Comparison of ENCODE assay signal across 8 cellular contexts in genomic region chr9:15509931-15510788, GRCh38. TPM values are rescaled to one million over a fixed set of nuclear protein-coding genes. Genes with fewer than 3 reads are reported as not detected.
DNase-seq lines count a peak whose midpoint lies in the region; ATAC-seq and TF ChIP-seq lines count a peak whose summit lies in the region.

No MANE protein-coding gene starts in this region.

- H3K4me1 Mint-ChIP-seq in activated CD4-positive, alpha-beta T cell treated with anti-CD3 and anti-CD28 coated beads for 36 hours: peaks cover 48% of the 10 kb centered on the region

- POLR2A ChIA-PET in activated CD4-positive, alpha-beta T cell treated with anti-CD3 and anti-CD28 coated beads for 36 hours (lab: Charles Lee): interaction anchor here (0.7 to 1.5 kb wide), 8 partner anchors 8 to 87 kb away, joined by 3 to 15 read pairs (median 4); partner anchors contain the start of genes CCDC171 and SNAPC3

- CTCF ChIA-PET in activated CD4-positive, alpha-beta T cell treated with anti-CD3 and anti-CD28 coated beads for 36 hours (lab: Charles Lee): interaction anchor here (0.8 to 2.4 kb wide), 5 partner anchors 8 to 96 kb away, joined by 4 to 11 read pairs (median 5); partner anchors contain the start of gene CCDC171

- peak overlapping the region; percentile 85 for H3K4me3 Mint-ChIP-seq in activated CD4-positive, alpha-beta T cell treated with anti-CD3 and anti-CD28 coated beads for 36 hours

- H3K36me3 Mint-ChIP-seq in activated CD4-positive, alpha-beta T cell treated with anti-CD3 and anti-CD28 coated beads for 36 hours (ENCODE audit: low read depth): peaks cover 42% of the 10 kb centered on the region

- WGBS in lower leg skin, 2 donors: 1 to 2% methylated on average over 56 to 57 of the region's 76 CpGs

- intact Hi-C loops in activated CD4-positive, alpha-beta T cell treated with anti-CD3 and anti-CD28 coated beads for 36 hours (cut with DNase I, micrococcal nuclease): loop anchor here (2.0 to 5.0 kb wide), 6 partner anchors 38 to 281 kb away; partner anchors contain the start of gene SNAPC3 (in 1 of the 2)
- intact Hi-C loops in lower leg skin (cut with DNase I; ENCODE audit: low total_unique reads): no loop called here

- TF ChIP-seq CTCF in choroid plexus epithelial cell (conservative IDR thresholded peaks at IDR 0.05; ENCODE audit: low read depth, low read length) (no peak), lower leg skin (IDR thresholded peaks at IDR 0.05) (no peak)

- TF ChIP-seq POLR2A in lower leg skin (IDR thresholded peaks at IDR 0.05): no peak

- H3K9me3 Mint-ChIP-seq in activated CD4-positive, alpha-beta T cell treated with anti-CD3 and anti-CD28 coated beads for 36 hours (ENCODE audit: low read depth): no peaks in the 10 kb centered on the region

- peak overlapping the region; percentile 90 for H3K4me3 ChIP-seq in choroid plexus epithelial cell (ENCODE audit: low read depth, low read length)
- H3K4me3 ChIP-seq in lower leg skin (ENCODE audit: low read depth, poor library complexity, severe bottlenecking): peak overlapping the region; percentile 80

- H3K27me3 Mint-ChIP-seq in activated CD4-positive, alpha-beta T cell treated with anti-CD3 and anti-CD28 coated beads for 36 hours: no peaks in the 10 kb centered on the region

- H3K27ac Mint-ChIP-seq in activated CD4-positive, alpha-beta T cell treated with anti-CD3 and anti-CD28 coated beads for 36 hours: peak overlapping the region; percentile 87

- ATAC-seq in GM21786 (IDR thresholded peaks at IDR 0.05; ENCODE audit: unreplicated experiment): peak; percentile 25
- ATAC-seq in activated CD4-positive, alpha-beta T cell treated with anti-CD3 and anti-CD28 coated beads for 36 hours: peak; percentile 55

- DNase-seq in ELR (ENCODE audit: low read depth): peak; percentile 51
- peak; percentile 17 for DNase-seq in LHCN-M2 (ENCODE audit: low read depth)
- DNase-seq in activated CD4-positive, alpha-beta T cell treated with anti-CD3 and anti-CD28 coated beads for 36 hours: peak; percentile 83
- DNase-seq in choroid plexus epithelial cell (ENCODE audit: low read depth): peak; percentile 13
- no peak for DNase-seq in lower leg skin (ENCODE audit: low spot score in 2 of 2)
- peak; percentile 13 to 49 (median 17) for DNase-seq in stimulated activated CD4-positive, alpha-beta T cell treated with anti-CD3 and anti-CD28 coated beads, TNF-alpha, amount 100 ng/mL, for 1 hour (ENCODE audit: low read depth in 3 of 3, low spot score in 1 of 3)
- no peak for DNase-seq in AML-193 (lab: John Stamatoyannopoulos, UW)

RNA-seq across cellular contexts. Expression of gene PSIP1, which starts 0.6 kb away (rescaled TPM):
- total RNA-seq in LHCN-M2 (2014; rRNA removed): 50.5 and 57.9 TPM in 2 replicates
- 20.2 TPM for polyA plus RNA-seq in LHCN-M2 (2012)
- total RNA-seq in activated CD4-positive, alpha-beta T cell treated with anti-CD3 and anti-CD28 coated beads for 36 hours: 100 to 1,000 TPM; 139 to 189 TPM
- 10 to 100 TPM; 12.9 to 31.7 (median 17.7) TPM for total RNA-seq in lower leg skin

RNA-seq across cellular contexts. Expression of gene CCDC171, which starts 42.7 kb away (rescaled TPM):
- total RNA-seq in LHCN-M2 (2014; rRNA removed): 1.7 and 1.9 TPM in 2 replicates
- 0.33 TPM for polyA plus RNA-seq in LHCN-M2 (2012)
- 1 to 10 TPM; 2.8 to 2.9 TPM for total RNA-seq in activated CD4-positive, alpha-beta T cell treated with anti-CD3 and anti-CD28 coated beads for 36 hours
- total RNA-seq in lower leg skin: 1 to 10 TPM; 2.5 to 4.2 (median 3.3) TPM

Comparison
In these comparisons a context has a peak if more than half of its experiments do, and no peak if none do; other contexts are left out.
1. DNase-seq: peak in ELR (single experiment), LHCN-M2 (single experiment), activated CD4-positive, alpha-beta T cell treated with anti-CD3 and anti-CD28 coated beads for 36 hours (single experiment), choroid plexus epithelial cell (single experiment) and stimulated activated CD4-positive, alpha-beta T cell treated with anti-CD3 and anti-CD28 coated beads, TNF-alpha, amount 100 ng/mL, for 1 hour (3 of 3); none in lower leg skin (0 of 2) and AML-193 (0 of 2).